18 cellular contexts compared by ENCODE assay signal in genomic region chr5:3216386-3216785, GRCh38.
DNase-seq lines count a peak whose midpoint lies in the region; ATAC-seq and TF ChIP-seq lines count a peak whose summit lies in the region.
"Had no signal": no experiment of that assay in that cellular context is flagged by ENCODE, and none has a peak within 500 bp of the region (broad histone marks: within the 10 kb centered on the region; RNA-seq: fewer than 3 reads in every experiment).

No MANE protein-coding gene starts in this region.

- no peak overlapping the region for H2AFZ ChIP-seq in neural progenitor cell (replicated peaks)

- H3K79me2 ChIP-seq in neural progenitor cell (ENCODE audit: low read depth), result no peaks in the 10 kb centered on the region

- TF ChIP-seq EP300 in stomach (IDR thresholded peaks at IDR 0.05) (no peak), suprapubic skin (IDR thresholded peaks at IDR 0.05) (no peak)

- no peak overlapping the region for H3K9ac ChIP-seq in neural progenitor cell
- H3K9ac ChIP-seq: BLaER1 treated with 17β-estradiol and CSF1 and Interleukin-3, amounts not matched to agents 10 nM and 100 nM had no signal

- DNase-seq in right atrium auricular region (ENCODE audit: low spot score) (peak; percentile 9), right cardiac atrium (no peak), neural progenitor cell (ENCODE audit: low spot score) (no peak), stomach (peak; percentile 2), suprapubic skin (ENCODE audit: low spot score in 2 of 2) (no peak), GM19238 (ENCODE audit: insufficient read length, low spot score) (no peak)
- DNase-seq: AML-193; Caco-2; Calu3; CD4-positive, alpha-beta T cell; CD8-positive, alpha-beta T cell; DMS79 treated with DMSO at 0.1 percent for 48 hours; GF-D8 had no signal

- WGBS in right cardiac atrium, result 79% methylated on average over 7 of the region's 7 CpGs
- WGBS in stomach, 5 donors, result 64 to 87% (median 86%) methylated on average over 7 of the region's 7 CpGs
- 82% methylated on average over 7 of the region's 7 CpGs for WGBS in suprapubic skin

- H3K27me3 ChIP-seq in right atrium auricular region (no peaks in the 10 kb centered on the region), right cardiac atrium (ENCODE audit: control insufficient read depth, insufficient read depth) (no peaks in the 10 kb centered on the region), neural progenitor cell (no peaks in the 10 kb centered on the region), stomach (no peaks in the 10 kb centered on the region), suprapubic skin (peaks cover 7% of the 10 kb centered on the region)
- H3K27me3 ChIP-seq: BLaER1 treated with 17β-estradiol and CSF1 and Interleukin-3, amounts not matched to agents 10 nM and 100 nM had no signal

- H3K9me3 ChIP-seq in right atrium auricular region, result no peaks in the 10 kb centered on the region
- no peaks in the 10 kb centered on the region for H3K9me3 ChIP-seq in right cardiac atrium (ENCODE audit: control insufficient read depth, low read length)
- no peaks in the 10 kb centered on the region for H3K9me3 ChIP-seq in neural progenitor cell (ENCODE audit: low read depth)
- peaks cover 0 to 14% (median 0%) of the 10 kb centered on the region in 4 donors for H3K9me3 ChIP-seq in stomach
- H3K9me3 ChIP-seq in suprapubic skin, result no peaks in the 10 kb centered on the region
- H3K9me3 ChIP-seq: BLaER1 treated with 17β-estradiol and CSF1 and Interleukin-3, amounts not matched to agents 10 nM and 100 nM; Caco-2 had no signal

- intact Hi-C loops in right cardiac atrium (cut with DNase I), result no loop called here
- intact Hi-C loops in stomach (cut with DNase I; ENCODE audit: low total_unique reads), result no loop called here

- peaks cover 8% of the 10 kb centered on the region for H3K27me3 Mint-ChIP-seq in neural progenitor cell (ENCODE audit: insufficient read depth, low read depth)
- H3K27me3 Mint-ChIP-seq: B cell; CD4-positive, alpha-beta T cell had no signal

- H3K4me3 ChIP-seq in right atrium auricular region (no peak overlapping the region), right cardiac atrium (ENCODE audit: low read length) (no peak overlapping the region), neural progenitor cell (no peak overlapping the region), stomach (no peak overlapping the region), suprapubic skin (no peak overlapping the region)
- H3K4me3 ChIP-seq: A549; BLaER1 treated with 17β-estradiol and CSF1 and Interleukin-3, amounts not matched to agents 10 nM and 100 nM had no signal

- H3F3A ChIP-seq in neural progenitor cell (ENCODE audit: low read depth), result no peaks in the 10 kb centered on the region

- TF ChIP-seq POLR2A in stomach (IDR thresholded peaks at IDR 0.05), result no peak
- TF ChIP-seq POLR2A in suprapubic skin (IDR thresholded peaks at IDR 0.05), result no peak

- H3K36me3 Mint-ChIP-seq in neural progenitor cell, result no peaks in the 10 kb centered on the region
- H3K36me3 Mint-ChIP-seq: CD8-positive, alpha-beta T cell had no signal

- H3K4me1 Mint-ChIP-seq in neural progenitor cell, result no peaks in the 10 kb centered on the region
- H3K4me1 Mint-ChIP-seq: B cell had no signal

- H3K4me1 ChIP-seq in right atrium auricular region (no peaks in the 10 kb centered on the region), right cardiac atrium (ENCODE audit: control insufficient read depth, insufficient read depth, low read length) (no peaks in the 10 kb centered on the region), neural progenitor cell (no peaks in the 10 kb centered on the region), stomach (no peaks in the 10 kb centered on the region), suprapubic skin (no peaks in the 10 kb centered on the region)
- H3K4me1 ChIP-seq: A549, Caco-2 had no signal

- H3K27ac ChIP-seq in right atrium auricular region (no peak overlapping the region), right cardiac atrium (ENCODE audit: low read length) (no peak overlapping the region), neural progenitor cell (no peak overlapping the region), stomach (no peak overlapping the region), suprapubic skin (no peak overlapping the region)
- H3K27ac ChIP-seq: 22Rv1; A549; BLaER1 treated with 17β-estradiol and CSF1 and Interleukin-3, amounts not matched to agents 10 nM and 100 nM; C4-2B had no signal

- H3K9me3 Mint-ChIP-seq in neural progenitor cell, result no peaks in the 10 kb centered on the region
- H3K9me3 Mint-ChIP-seq: CD8-positive, alpha-beta T cell had no signal

- H3K36me3 ChIP-seq in right atrium auricular region, result no peaks in the 10 kb centered on the region
- H3K36me3 ChIP-seq in neural progenitor cell, result no peaks in the 10 kb centered on the region
- no peaks in the 10 kb centered on the region for H3K36me3 ChIP-seq in stomach
- H3K36me3 ChIP-seq in suprapubic skin, result no peaks in the 10 kb centered on the region
- H3K36me3 ChIP-seq: BLaER1 treated with 17β-estradiol and CSF1 and Interleukin-3, amounts not matched to agents 10 nM and 100 nM had no signal

- ATAC-seq in right cardiac atrium, result no peak
- ATAC-seq: A549; CD8-positive, alpha-beta T cell had no signal

- no peaks in the 10 kb centered on the region for H4K20me1 ChIP-seq in neural progenitor cell (ENCODE audit: low read depth)
- H4K20me1 ChIP-seq: BLaER1 treated with 17β-estradiol and CSF1 and Interleukin-3, amounts not matched to agents 10 nM and 100 nM had no signal

- no peak overlapping the region for H3K4me2 ChIP-seq in neural progenitor cell
- H3K4me2 ChIP-seq: A549; BLaER1 treated with 17β-estradiol and CSF1 and Interleukin-3, amounts not matched to agents 10 nM and 100 nM had no signal

- H3K27ac Mint-ChIP-seq in neural progenitor cell, result peak overlapping the region; percentile 29
- H3K27ac Mint-ChIP-seq: B cell; CD4-positive, alpha-beta T cell; CD8-positive, alpha-beta T cell had no signal

- no peak overlapping the region for H3K4me3 Mint-ChIP-seq in neural progenitor cell
- H3K4me3 Mint-ChIP-seq: B cell; CD4-positive, alpha-beta T cell; CD8-positive, alpha-beta T cell had no signal

- TF ChIP-seq CTCF in right atrium auricular region (IDR thresholded peaks at IDR 0.05) (no peak), neural progenitor cell (IDR thresholded peaks at IDR 0.05) (no peak), stomach (IDR thresholded peaks at IDR 0.05) (no peak), suprapubic skin (IDR thresholded peaks at IDR 0.05) (no peak)

Comparison
In these comparisons a context has a peak if more than half of its experiments do, and no peak if none do; other contexts are left out.
1. DNase-seq: peak in right atrium auricular region (single experiment) and stomach (single experiment); none in right cardiac atrium (0 of 3), neural progenitor cell (single experiment), suprapubic skin (0 of 2) and GM19238 (single experiment).